Comparison of ENCODE assay signal across 17 cellular contexts in genomic region chr5:167653645-167654106, GRCh38.
DNase-seq lines count a peak whose midpoint lies in the region; ATAC-seq and TF ChIP-seq lines count a peak whose summit lies in the region.
"Had no signal": no experiment of that assay in that cellular context is flagged by ENCODE, and none has a peak within 500 bp of the region (broad histone marks: within the 10 kb centered on the region; RNA-seq: fewer than 3 reads in every experiment).

No MANE protein-coding gene starts in this region.

- intact Hi-C loops in testis (cut with DNase I; ENCODE audit: low total_unique reads) (no loop called here), esophagus muscularis mucosa (cut with DNase I) (no loop called here)

- TF ChIP-seq EP300 in esophagus muscularis mucosa (IDR thresholded peaks at IDR 0.05) = no peak

- H3K27me3 ChIP-seq in testis = no peaks in the 10 kb centered on the region
- H3K27me3 ChIP-seq in esophagus muscularis mucosa = no peaks in the 10 kb centered on the region
- H3K27me3 ChIP-seq: BLaER1 treated with 17β-estradiol and CSF1 and Interleukin-3, amounts not matched to agents 10 nM and 100 nM; spleen had no signal

- H3K9me3 Mint-ChIP-seq in WTC11 = peaks cover 5% of the 10 kb centered on the region; the same call in 1 of the 2 replicates

- no peaks in the 10 kb centered on the region for H3K4me1 ChIP-seq in testis
- H3K4me1 ChIP-seq in esophagus muscularis mucosa = no peaks in the 10 kb centered on the region
- H3K4me1 ChIP-seq: BLaER1 treated with 17β-estradiol and CSF1 and Interleukin-3, amounts not matched to agents 10 nM and 100 nM; spleen had no signal

- POLR2A ChIA-PET in WTC11 (lab: Charles Lee) = no interaction called here

- no peaks in the 10 kb centered on the region for H3K36me3 Mint-ChIP-seq in WTC11
- H3K36me3 Mint-ChIP-seq: naive B cell had no signal

- H3K9me3 ChIP-seq in testis (no peaks in the 10 kb centered on the region), esophagus muscularis mucosa (no peaks in the 10 kb centered on the region)
- H3K9me3 ChIP-seq: BLaER1 treated with 17β-estradiol and CSF1 and Interleukin-3, amounts not matched to agents 10 nM and 100 nM; spleen had no signal

- TF ChIP-seq POLR2A in testis (IDR thresholded peaks at IDR 0.05) (no peak), esophagus muscularis mucosa (IDR thresholded peaks at IDR 0.05; ENCODE audit: low read depth) (no peak)

- H3K27ac ChIP-seq in testis (no peak overlapping the region), esophagus muscularis mucosa (replicated peaks in 1 of 4) (no peak overlapping the region)
- H3K27ac ChIP-seq: BLaER1 treated with 17β-estradiol and CSF1 and Interleukin-3, amounts not matched to agents 10 nM and 100 nM; spleen had no signal

- H3K36me3 ChIP-seq in testis (ENCODE audit: low read depth, missing control alignments) (no peaks in the 10 kb centered on the region), esophagus muscularis mucosa (no peaks in the 10 kb centered on the region)
- H3K36me3 ChIP-seq: spleen had no signal

- H3K4me3 ChIP-seq in fibroblast of pulmonary artery (replicated peaks; ENCODE audit: low read depth, low read length) (no peak overlapping the region), testis (no peak overlapping the region), esophagus muscularis mucosa (no peak overlapping the region)
- H3K4me3 ChIP-seq: BLaER1 treated with 17β-estradiol and CSF1 and Interleukin-3, amounts not matched to agents 10 nM and 100 nM; spleen had no signal

- CTCF ChIA-PET in WTC11 (lab: Charles Lee) = no interaction called here

- 71 to 100% methylated on average over 1 of the region's 1 CpG for WGBS in testis, 2 donors
- WGBS in esophagus muscularis mucosa = 100% methylated on average over 1 of the region's 1 CpG

- no peaks in the 10 kb centered on the region for H3K27me3 Mint-ChIP-seq in WTC11 (ENCODE audit: low read depth)
- H3K27me3 Mint-ChIP-seq: naive B cell, T-helper 17 cell had no signal

- TF ChIP-seq CTCF in WTC11 (IDR thresholded peaks at IDR 0.05) = no peak
- TF ChIP-seq CTCF in fibroblast of pulmonary artery (IDR thresholded peaks at IDR 0.05; ENCODE audit: low read length, missing control alignments) = no peak
- no peak for TF ChIP-seq CTCF in testis (IDR thresholded peaks at IDR 0.05)
- TF ChIP-seq CTCF in esophagus muscularis mucosa (IDR thresholded peaks at IDR 0.05) = no peak

- no peak for ATAC-seq in WTC11
- ATAC-seq: HCT116, left ventricle myocardium superior, T-helper 17 cell had no signal

- no peak overlapping the region for H3K4me3 Mint-ChIP-seq in WTC11
- H3K4me3 Mint-ChIP-seq: naive B cell, T-helper 17 cell had no signal

- H3K27ac Mint-ChIP-seq in WTC11 = no peak overlapping the region
- H3K27ac Mint-ChIP-seq: naive B cell, T-helper 17 cell had no signal

- DNase-seq in HCEC 1CT (peak; percentile 62), WTC11 (ENCODE audit: low spot score) (no peak), fibroblast of pulmonary artery (ENCODE audit: low read depth) (peak; percentile 45), testis (peak; percentile 15), putamen (ENCODE audit: low spot score) (no peak), esophagus muscularis mucosa (ENCODE audit: extremely low spot score) (no peak), NCI-H345 treated with DMSO at 0.1 percent for 48 hours (lab: John Stamatoyannopoulos, UW; ENCODE audit: unreplicated experiment) (no peak)
- DNase-seq: foreskin melanocyte, left ventricle myocardium superior, naive B cell, NCI-H1417 treated with DMSO at 0.1 percent for 48 hours, NCI-H2227 treated with DMSO at 0.1 percent for 48 hours, Right ventricle myocardium superior, spleen, T-helper 17 cell had no signal

- H3K4me1 Mint-ChIP-seq in WTC11 = peaks cover 7% of the 10 kb centered on the region; the same call in 1 of the 2 replicates
- H3K4me1 Mint-ChIP-seq: naive B cell, T-helper 17 cell had no signal

TF ChIP-seq in WTC11, 78 proteins besides CTCF, POLR2A, EP300 and RAD21:
- TF ChIP-seq ZBTB21 (CRISPR knock-in tag; IDR thresholded peaks at IDR 0.05; ENCODE audit: borderline replicate concordance) (no peak), USF2 (CRISPR knock-in tag; IDR thresholded peaks at IDR 0.05) (peak; percentile 65)

Comparison
In these comparisons a context has a peak if more than half of its experiments do, and no peak if none do; other contexts are left out.
1. DNase-seq: peak in HCEC 1CT (single experiment), fibroblast of pulmonary artery (single experiment) and testis (single experiment); none in WTC11 (single experiment), putamen (single experiment), esophagus muscularis mucosa (single experiment) and NCI-H345 treated with DMSO at 0.1 percent for 48 hours (single experiment).